ENCODE assay signal across 6 cellular contexts in the genomic region with DNA sequence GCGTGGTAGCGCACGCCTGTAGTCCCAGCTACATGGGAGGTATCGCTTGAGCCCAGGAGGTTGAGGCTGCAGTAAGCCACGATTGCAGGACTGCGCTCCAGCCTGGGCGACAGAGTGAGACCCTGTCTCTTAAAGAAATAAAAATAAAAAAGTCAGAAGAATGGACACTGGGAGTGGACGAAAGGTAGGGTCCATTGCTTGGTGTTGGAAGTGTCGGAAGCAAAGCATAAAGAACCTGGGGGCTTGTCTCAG. TPM values are rescaled to one million over a fixed set of nuclear protein-coding genes. Genes with fewer than 3 reads are reported as not detected.
A peak's percentile ranks its signal among the peaks of the same experiment; 100 is the strongest.
DNase-seq lines count a peak whose midpoint lies in the region; ATAC-seq and TF ChIP-seq lines count a peak whose summit lies in the region.

No MANE protein-coding gene starts in this region.

- TF ChIP-seq POLR2A in uterus (IDR thresholded peaks at IDR 0.05): no peak

- DNase-seq in Right ventricle myocardium superior: no peak
- no peak for DNase-seq in cardiac septum (ENCODE audit: low spot score)
- DNase-seq in right atrium auricular region (ENCODE audit: low spot score): no peak
- DNase-seq in uterus: no peak
- DNase-seq in posterior vena cava (ENCODE audit: low spot score): no peak
- DNase-seq in ureter (ENCODE audit: low spot score): no peak

- TF ChIP-seq CTCF in right atrium auricular region (IDR thresholded peaks at IDR 0.05) (no peak), uterus (IDR thresholded peaks at IDR 0.05) (no peak)

- peak; percentile 3 for ATAC-seq in Right ventricle myocardium superior (ENCODE audit: poor library complexity)

- H3K4me1 ChIP-seq in right atrium auricular region: peaks cover 0 to 15% of the 10 kb centered on the region in 2 donors
- peaks cover 0 to 6% of the 10 kb centered on the region in 2 donors for H3K4me1 ChIP-seq in uterus

- no peak overlapping the region for H3K27ac ChIP-seq in right atrium auricular region
- no peak overlapping the region for H3K27ac ChIP-seq in uterus

- H3K27me3 ChIP-seq in right atrium auricular region (no peaks in the 10 kb centered on the region), uterus (no peaks in the 10 kb centered on the region)

- peak overlapping the region; percentile 89 to 93 for H3K4me3 ChIP-seq in right atrium auricular region
- H3K4me3 ChIP-seq in uterus: peak overlapping the region; percentile 40 to 93

- H3K36me3 ChIP-seq in right atrium auricular region (no peaks in the 10 kb centered on the region), uterus (no peaks in the 10 kb centered on the region)

- intact Hi-C loops in Right ventricle myocardium superior (cut with DNase I): no loop called here
- intact Hi-C loops in cardiac septum (cut with DNase I): loop anchor here (10.0 kb wide), 1 partner anchor 90 kb away; the partner anchor contains the start of gene APLP1
- intact Hi-C loops in uterus (cut with DNase I; ENCODE audit: low total_unique reads): no loop called here
- intact Hi-C loops in posterior vena cava (cut with DNase I): no loop called here

- H3K9me3 ChIP-seq in right atrium auricular region (no peaks in the 10 kb centered on the region), uterus (no peaks in the 10 kb centered on the region)

RNA-seq across cellular contexts. Expression of gene ARHGAP33, which starts 0.4 kb away (rescaled TPM):
- 3.0 TPM for total RNA-seq in Right ventricle myocardium superior
- 8.8 TPM for total RNA-seq in cardiac septum
- 1 to 10 TPM; 1.3 to 1.4 TPM for total RNA-seq in right atrium auricular region
- total RNA-seq in uterus: 10 to 100 TPM in 2 of 4 donors, 1 to 10 TPM in 1, under 1 TPM in 1; 0.26 to 43.4 (median 8.9) TPM
- 1 to 10 TPM; 6.2 to 9.6 TPM for total RNA-seq in posterior vena cava
- 17.8 TPM for total RNA-seq in ureter

RNA-seq across cellular contexts. Expression of gene PROSER3, which starts 17.0 kb away (rescaled TPM):
- total RNA-seq in Right ventricle myocardium superior: 5.9 TPM
- total RNA-seq in cardiac septum: 11.7 TPM
- total RNA-seq in right atrium auricular region: 1 to 10 TPM; 7.2 TPM
- total RNA-seq in uterus: 10 to 100 TPM in 1 of 4 donors, 1 to 10 TPM in 3; 1.0 to 52.6 (median 4.1) TPM
- total RNA-seq in posterior vena cava: 10 to 100 TPM; 18.4 to 19.3 TPM
- 51.1 TPM for total RNA-seq in ureter

RNA-seq across cellular contexts. Expression of gene HSPB6, which starts 18.1 kb away (rescaled TPM):
- total RNA-seq in Right ventricle myocardium superior (570 TPM), cardiac septum (863 TPM), right atrium auricular region (100 to 1,000 TPM in 1 of 2 donors, 10 to 100 TPM in 1; 98.4 to 104 TPM), uterus (100 to 1,000 TPM in 3 of 4 donors, 10 to 100 TPM in 1; 24.5 to 217 (median 134) TPM), posterior vena cava (100 to 1,000 TPM; 290 to 412 TPM), ureter (80.9 TPM)

RNA-seq across cellular contexts. Expression of gene LIN37, which starts 26.6 kb away (rescaled TPM):
- total RNA-seq in Right ventricle myocardium superior: 5.2 TPM
- 9.6 TPM for total RNA-seq in cardiac septum
- total RNA-seq in right atrium auricular region: 10 to 100 TPM in 1 of 2 donors, 1 to 10 TPM in 1; 8.9 to 13.6 TPM
- total RNA-seq in uterus: 10 to 100 TPM in 3 of 4 donors, 1 to 10 TPM in 1; 6.8 to 31.6 (median 16.9) TPM
- 1 to 10 TPM; 8.3 to 9.4 TPM for total RNA-seq in posterior vena cava
- 7.2 TPM for total RNA-seq in ureter

RNA-seq across cellular contexts. Expression of gene PSENEN, which starts 29.5 kb away (rescaled TPM):
- total RNA-seq in Right ventricle myocardium superior (40.7 TPM), cardiac septum (43.2 TPM), right atrium auricular region (10 to 100 TPM; 26.1 to 35.0 TPM), uterus (10 to 100 TPM in 3 of 4 donors, 1 to 10 TPM in 1; 5.3 to 37.3 (median 18.8) TPM), posterior vena cava (10 to 100 TPM; 33.6 to 37.3 TPM), ureter (81.1 TPM)
